Comparison of ENCODE assay signal across 1 cellular context in the genomic region with DNA sequence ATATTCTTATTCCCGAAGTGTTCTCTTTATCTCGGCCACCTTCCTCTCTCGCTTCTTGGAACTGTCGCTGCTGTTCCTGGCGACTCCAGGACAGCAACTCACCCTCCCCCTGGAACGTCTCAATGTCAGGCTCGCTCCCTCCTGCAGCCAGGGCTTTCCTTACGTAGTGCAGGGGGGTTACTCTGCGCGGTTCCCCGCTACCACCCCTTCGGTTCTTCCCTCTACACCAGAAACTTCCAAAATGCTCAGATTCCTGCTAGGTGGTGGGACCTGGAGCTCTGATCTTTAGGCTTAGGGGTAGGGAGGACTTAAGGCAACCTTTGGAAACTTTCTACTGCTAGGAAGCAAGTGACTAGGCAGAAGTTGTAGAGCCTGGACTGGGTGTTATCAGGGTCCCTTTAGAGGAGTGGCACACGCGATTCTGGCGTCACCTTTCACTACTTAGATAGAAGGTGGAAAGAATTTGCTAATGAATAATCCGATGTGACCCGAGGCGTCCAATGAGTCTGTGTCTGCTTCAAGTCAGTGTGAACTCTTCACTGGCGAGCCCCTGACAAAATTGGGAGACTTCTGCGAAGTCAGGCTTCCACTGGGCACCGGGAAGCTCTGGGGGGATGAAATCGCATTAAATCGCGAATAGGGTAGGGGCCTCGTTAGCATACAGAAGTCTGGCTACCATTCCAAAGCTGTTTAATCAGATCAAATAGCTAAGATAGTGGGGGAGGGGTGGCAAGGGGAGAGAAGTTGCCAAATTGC.
TF ChIP-seq lines count a peak whose summit lies in the region.

No MANE protein-coding gene starts in this region.

TF ChIP-seq in HEK293, 187 proteins besides CTCF, POLR2A, EP300 and RAD21 (continued from another document):
- no peak for TF ChIP-seq ZNF596 (tag by site-specific recombination; IDR thresholded peaks at IDR 0.05)
- TF ChIP-seq ZNF513 (tag by site-specific recombination; IDR thresholded peaks at IDR 0.05): no peak
- TF ChIP-seq ZSCAN23 (tag by site-specific recombination; IDR thresholded peaks at IDR 0.05): no peak
